ENCODE assay signal across 14 cellular contexts in the genomic region with DNA sequence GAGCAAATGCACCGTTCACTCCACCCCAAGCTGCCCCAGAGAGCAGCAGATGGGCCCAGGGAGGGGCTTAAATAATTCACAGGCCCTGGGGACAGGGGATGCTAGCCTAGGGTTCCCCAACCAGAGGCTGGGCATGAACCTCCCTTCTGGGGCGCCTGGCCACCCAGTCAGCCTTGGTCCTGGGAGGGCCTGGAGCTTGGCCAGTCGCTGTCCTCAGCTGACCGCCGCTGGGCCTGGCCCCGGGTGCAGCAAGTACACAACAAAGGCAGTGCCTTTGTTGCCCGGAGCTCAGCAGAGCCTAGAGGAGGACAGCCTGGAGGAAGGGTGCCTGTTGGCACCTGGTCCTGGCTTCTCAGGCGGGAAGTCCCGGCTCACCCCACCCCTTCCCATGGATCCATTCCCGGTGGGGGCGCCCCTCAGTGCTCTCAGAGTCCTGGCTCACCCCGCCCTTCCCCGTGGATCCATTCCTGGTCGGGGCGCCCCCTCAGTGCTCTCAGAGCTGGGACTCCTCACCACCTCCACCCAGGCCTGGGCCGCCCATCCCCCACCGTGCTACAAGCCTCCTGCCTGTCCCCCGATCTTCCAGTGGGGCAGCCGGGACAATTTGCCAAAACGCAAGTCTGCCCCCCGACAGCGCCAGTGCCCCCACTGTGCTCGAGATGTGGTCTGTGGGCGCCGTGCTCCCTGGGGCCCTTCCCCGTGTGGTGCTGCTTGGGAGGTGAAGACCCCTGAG. TPM values are rescaled to one million over a fixed set of nuclear protein-coding genes. Genes with fewer than 3 reads are reported as not detected.
DNase-seq lines count a peak whose midpoint lies in the region; FAIRE-seq and TF ChIP-seq lines count a peak whose summit lies in the region.
"Had no signal": no experiment of that assay in that cellular context is flagged by ENCODE, and none has a peak within 500 bp of the region (broad histone marks: within the 10 kb centered on the region; RNA-seq: fewer than 3 reads in every experiment).

No MANE protein-coding gene starts in this region.

- H2AFZ ChIP-seq in ACC112 (ENCODE audit: low read length, unreplicated experiment), result peak overlapping the region; percentile 40

- no peak for FAIRE-seq in GM12891 (lab: Jason Lieb, UNC)

- H3K27ac ChIP-seq in ACC112 (ENCODE audit: low read depth, low read length), result peak overlapping the region; percentile 70
- peak overlapping the region; percentile 64 for H3K27ac ChIP-seq in caudate nucleus (ENCODE audit: low read depth, low read length)
- H3K27ac ChIP-seq: adrenal gland, gastrocnemius medialis, transverse colon had no signal

- no peaks in the 10 kb centered on the region for H3K36me3 ChIP-seq in ACC112 (ENCODE audit: insufficient read depth, low read length)
- H3K36me3 ChIP-seq: adrenal gland, gastrocnemius medialis, transverse colon had no signal

- no peaks in the 10 kb centered on the region for H3K79me2 ChIP-seq in ACC112 (ENCODE audit: control insufficient read depth, insufficient read depth, low read length, unreplicated experiment)

- no peak for TF ChIP-seq POLR2A in GM12891 (IDR thresholded peaks at IDR 0.05; ENCODE audit: low read depth, low read length)

- H3K4me1 ChIP-seq in ACC112 (ENCODE audit: control insufficient read depth, insufficient read depth, low read length, unreplicated experiment), result peaks cover 26% of the 10 kb centered on the region
- H3K4me1 ChIP-seq: adrenal gland, gastrocnemius medialis, transverse colon had no signal

- peak; percentile 52 for DNase-seq in NCI-H1694 (lab: John Stamatoyannopoulos, UW)
- peak in 56 of 61 donors; percentile 13 to 89 (median 58) for DNase-seq in caudate nucleus (lab: John Stamatoyannopoulos, UW)
- DNase-seq in midbrain (lab: John Stamatoyannopoulos, UW), result peak; percentile 86
- DNase-seq in activated T-cell treated with anti-CD3 and anti-CD28 coated beads for 4 hours, result no peak
- DNase-seq in AG08395 (ENCODE audit: low spot score), result no peak
- no peak for DNase-seq in GM12891 (ENCODE audit: insufficient read length, low spot score)
- no peak for DNase-seq in NK-92 (lab: John Stamatoyannopoulos, UW; ENCODE audit: unreplicated experiment)
- DNase-seq: activated CD4-positive, CD25-positive, alpha-beta regulatory T cell treated with anti-CD3 and anti-CD28 coated beads, Interleukin-2, amount 50 U/mL, for 72 hours; gastrocnemius medialis; MV-4-11; NCI-H748 treated with DMSO at 0.1 percent for 48 hours; transverse colon had no signal

- H3K4me3 ChIP-seq in ACC112 (ENCODE audit: low read depth, low read length), result no peak overlapping the region; the same call in 1 of the 2 replicates
- H3K4me3 ChIP-seq: adrenal gland, gastrocnemius medialis, transverse colon had no signal

- H3K27me3 ChIP-seq in ACC112 (ENCODE audit: insufficient read depth, low read length), result no peaks in the 10 kb centered on the region

TF ChIP-seq in GM12891, 5 proteins besides CTCF, POLR2A, EP300 and RAD21:
- TF ChIP-seq PAX5 (IDR thresholded peaks at IDR 0.05; ENCODE audit: insufficient read depth, low read length, severe bottlenecking) (no peak), POU2F2 (IDR thresholded peaks at IDR 0.05; ENCODE audit: low read depth, low read length) (no peak), POLR2AphosphoS5 (IDR thresholded peaks at IDR 0.05; ENCODE audit: low read depth, low read length) (no peak), SPI1 (IDR thresholded peaks at IDR 0.05; ENCODE audit: low read depth, low read length) (no peak), TAF1 (IDR thresholded peaks at IDR 0.05; ENCODE audit: low read depth, low read length) (no peak)

RNA-seq across cellular contexts. Expression of gene PLCH2, which starts 23.3 kb away (rescaled TPM):
- 0.51 TPM for polyA plus RNA-seq in GM12891 (2012; ENCODE audit: low read depth, missing spikeins)

RNA-seq across cellular contexts. Expression of gene PEX10, which starts 40.4 kb away (rescaled TPM):
- 11.2 TPM for polyA plus RNA-seq in GM12891 (2012; ENCODE audit: low read depth, missing spikeins)

Comparison
In these comparisons a context has a peak if more than half of its experiments do, and no peak if none do; other contexts are left out.
1. DNase-seq: peak in NCI-H1694 (single experiment), caudate nucleus (56 of 61) and midbrain (single experiment); none in activated T-cell treated with anti-CD3 and anti-CD28 coated beads for 4 hours (single experiment), AG08395 (single experiment), GM12891 (single experiment) and NK-92 (single experiment).